ENCODE assay signal across 9 cellular contexts in the genomic region with DNA sequence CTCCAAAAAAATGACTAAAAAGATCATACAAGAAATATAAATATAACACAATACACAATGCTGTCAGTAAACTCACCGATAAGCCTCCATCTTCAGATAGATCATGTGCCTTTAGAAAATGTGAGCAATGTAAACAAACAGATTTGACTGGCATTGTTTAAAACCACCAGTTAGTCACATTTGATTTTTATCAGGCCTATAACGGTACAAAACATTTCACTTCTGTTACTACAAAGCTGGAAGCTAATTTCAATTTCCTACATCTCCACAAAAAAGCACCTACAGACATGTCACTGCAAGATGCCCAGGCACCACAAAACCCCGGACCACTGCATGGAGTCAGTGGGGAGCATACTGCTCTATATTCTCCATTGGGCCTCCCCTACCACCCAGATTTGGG. TPM values are rescaled to one million over a fixed set of nuclear protein-coding genes. Genes with fewer than 3 reads are reported as not detected.
DNase-seq lines count a peak whose midpoint lies in the region; ATAC-seq and TF ChIP-seq lines count a peak whose summit lies in the region.
"Had no signal": no experiment of that assay in that cellular context is flagged by ENCODE, and none has a peak within 500 bp of the region (broad histone marks: within the 10 kb centered on the region; RNA-seq: fewer than 3 reads in every experiment).

No MANE protein-coding gene starts in this region.

- H3K27ac ChIP-seq in Panc1 (ENCODE audit: low read length) = peak overlapping the region; percentile 81
- peak overlapping the region; percentile 40 for H3K27ac ChIP-seq in epithelial cell of prostate
- H3K27ac ChIP-seq in psoas muscle = peak overlapping the region; percentile 70

- POLR2A ChIA-PET in Panc1 (lab: Charles Lee) = interaction anchor here (0.6 kb wide), 1 partner anchor 16 kb away, joined by 5 read pairs; no protein-coding TSS in a partner anchor

- H3K9me3 ChIP-seq in Panc1 (ENCODE audit: control insufficient read depth, insufficient read depth, low read depth, low read length) = no peaks in the 10 kb centered on the region
- no peaks in the 10 kb centered on the region for H3K9me3 ChIP-seq in psoas muscle

- H3K27me3 ChIP-seq in Panc1 (ENCODE audit: control insufficient read depth, insufficient read depth, low read length) (no peaks in the 10 kb centered on the region), psoas muscle (ENCODE audit: insufficient read depth in 3 of 3, low read length in 2 of 3) (no peaks in the 10 kb centered on the region)

- DNase-seq in GM03348 (ENCODE audit: low spot score) (peak; percentile 14), Panc1 (ENCODE audit: low read depth, low spot score) (no peak), epithelial cell of prostate (ENCODE audit: low read depth, low spot score) (no peak), psoas muscle (no peak), GDM1 (lab: John Stamatoyannopoulos, UW) (no peak), MV-4-11 (lab: John Stamatoyannopoulos, UW) (no peak), germinal center (ENCODE audit: low spot score) (no peak)
- no peak for DNase-seq in activated naive CD4-positive, alpha-beta T cell treated with Interleukin-2 at 50 U/mL for 16 hours
- DNase-seq: NCI-H1417 treated with DMSO at 0.1 percent for 48 hours had no signal

- intact Hi-C loops in Panc1 (cut with micrococcal nuclease; ENCODE audit: unreplicated experiment) = no loop called here
- intact Hi-C loops in psoas muscle (cut with DNase I) = no loop called here

- H3K4me3 ChIP-seq in Panc1 (ENCODE audit: low read depth in 2 of 2, low read length in 2 of 2) = no peak overlapping the region
- no peak overlapping the region for H3K4me3 ChIP-seq in psoas muscle

- in situ Hi-C loops in Panc1 (cut with HindIII; ENCODE audit: low pct_unique_long_range_greater_than_20kb, low sequenced_read_pairs) = no loop called here

- H3K4me1 ChIP-seq in Panc1 (ENCODE audit: control insufficient read depth, insufficient read depth, low read length) (peaks cover 61% of the 10 kb centered on the region), psoas muscle (peaks cover 64% of the 10 kb centered on the region)

- H3K36me3 ChIP-seq in Panc1 (ENCODE audit: control insufficient read depth, insufficient read depth, low read length) = no peaks in the 10 kb centered on the region
- H3K36me3 ChIP-seq in psoas muscle (ENCODE audit: insufficient read depth in 1 of 2, low read depth in 1 of 2) = no peaks in the 10 kb centered on the region

- 29 to 43% (median 37%) methylated on average over 3 of the region's 3 CpGs for WGBS in psoas muscle, 3 donors

- ATAC-seq in Panc1 = peak; percentile 58
- peak in 1 of 4 donors; percentile 10 for ATAC-seq in psoas muscle

- no TSS peak for BruUV-seq in Panc1 (replicated peaks; lab: Mats Ljungman, UMichigan)

- TF ChIP-seq CTCF in Panc1 (IDR thresholded peaks at IDR 0.05) = no peak
- no peak for TF ChIP-seq CTCF in psoas muscle (IDR thresholded peaks at IDR 0.05)

- CTCF ChIA-PET in Panc1 (lab: Charles Lee) = no interaction called here

RNA-seq across cellular contexts. Expression of a gene that starts 18.9 kb away (rescaled TPM):
- total RNA-seq in Panc1 (2021; ENCODE audit: unreplicated experiment) (22.0 TPM), psoas muscle (10 to 100 TPM in 3 of 4 donors, 1 to 10 TPM in 1; 9.4 to 16.7 (median 13.0) TPM)
- polyA plus RNA-seq in Panc1 (2012; ENCODE audit: insufficient read length) = 11.8 TPM
- polyA plus RNA-seq in psoas muscle = 10 to 100 TPM in 1 of 3 donors, 1 to 10 TPM in 2; 6.2 to 14.1 (median 6.7) TPM
